ENCODE assay signal across 8 cellular contexts in genomic region chr7:138980575-138981285, GRCh38. TPM values are rescaled to one million over a fixed set of nuclear protein-coding genes. Genes with fewer than 3 reads are reported as not detected.
A peak's percentile ranks its signal among the peaks of the same experiment; 100 is the strongest.
DNase-seq lines count a peak whose midpoint lies in the region; ATAC-seq and TF ChIP-seq lines count a peak whose summit lies in the region.

No MANE protein-coding gene starts in this region.

- H3K9me3 Mint-ChIP-seq in T-helper 2 cell treated with Interferon-gamma antibody and Interleukin-4, amounts not matched to agents 5 μg/mL and 100 μg/mL, for 36 hours: no peaks in the 10 kb centered on the region

- DNase-seq in BJ (ENCODE audit: low read depth): no peak
- no peak for DNase-seq in T-helper 2 cell treated with Interferon-gamma antibody and Interleukin-4, amounts not matched to agents 5 μg/mL and 100 μg/mL, for 36 hours (ENCODE audit: low spot score)
- DNase-seq in fibroblast of the aortic adventitia (ENCODE audit: low read depth): peak; percentile 10
- no peak for DNase-seq in NCI-H446 treated with DMSO at 0.1 percent for 48 hours (lab: John Stamatoyannopoulos, UW)
- DNase-seq in superior temporal gyrus (ENCODE audit: extremely low spot score): no peak

- POLR2A ChIA-PET in BJ (lab: Charles Lee): no interaction called here

- peaks cover 7% of the 10 kb centered on the region for H3K4me1 ChIP-seq in rectal smooth muscle tissue (ENCODE audit: control insufficient read depth, insufficient read depth, low read length)

- H3K36me3 Mint-ChIP-seq in T-helper 2 cell treated with Interferon-gamma antibody and Interleukin-4, amounts not matched to agents 5 μg/mL and 100 μg/mL, for 36 hours (ENCODE audit: low read depth): no peaks in the 10 kb centered on the region

- H3K4me1 Mint-ChIP-seq in T-helper 2 cell treated with Interferon-gamma antibody and Interleukin-4, amounts not matched to agents 5 μg/mL and 100 μg/mL, for 36 hours (ENCODE audit: low read depth): peaks cover 18% of the 10 kb centered on the region

- no peaks in the 10 kb centered on the region for H3K27me3 ChIP-seq in BJ (ENCODE audit: control insufficient read depth, insufficient read depth, low read length)
- no peaks in the 10 kb centered on the region for H3K27me3 ChIP-seq in rectal smooth muscle tissue (ENCODE audit: control insufficient read depth, insufficient read depth, low read length)

- peaks cover 49% of the 10 kb centered on the region for H3K27me3 Mint-ChIP-seq in T-helper 2 cell treated with Interferon-gamma antibody and Interleukin-4, amounts not matched to agents 5 μg/mL and 100 μg/mL, for 36 hours (ENCODE audit: low read depth)

- H3K27ac ChIP-seq in rectal smooth muscle tissue (ENCODE audit: low read depth, low read length): no peak overlapping the region

- H3K9ac ChIP-seq in rectal smooth muscle tissue (ENCODE audit: low read length): no peak overlapping the region

- CTCF ChIA-PET in BJ (lab: Yijun Ruan, JAX): interaction anchor here (0.6 to 2.1 kb wide), 9 partner anchors 10 to 108 kb away, joined by 3 to 6 read pairs (median 4); no protein-coding TSS in a partner anchor

- TF ChIP-seq CTCF in BJ (IDR thresholded peaks at IDR 0.05; ENCODE audit: insufficient read depth, low read depth, low read length) (no peak), fibroblast of the aortic adventitia (IDR thresholded peaks at IDR 0.05; ENCODE audit: insufficient read depth, low read length) (no peak)

- H3K4me3 ChIP-seq in BJ (ENCODE audit: low read depth, low read length) (peak overlapping the region; percentile 66), fibroblast of the aortic adventitia (ENCODE audit: low read depth, low read length) (peak overlapping the region; percentile 79), rectal smooth muscle tissue (ENCODE audit: low read length) (peak overlapping the region; percentile 59)

- H3K36me3 ChIP-seq in BJ (ENCODE audit: control insufficient read depth, insufficient read depth, low read length): no peaks in the 10 kb centered on the region
- no peaks in the 10 kb centered on the region for H3K36me3 ChIP-seq in rectal smooth muscle tissue (ENCODE audit: control insufficient read depth, insufficient read depth, low read length)

- ATAC-seq in GM19023 (IDR thresholded peaks at IDR 0.05; ENCODE audit: unreplicated experiment) (peak; percentile 33), HG03280 (IDR thresholded peaks at IDR 0.05; ENCODE audit: unreplicated experiment) (peak; percentile 35)

- peak overlapping the region; percentile 87 for H3K4me3 Mint-ChIP-seq in T-helper 2 cell treated with Interferon-gamma antibody and Interleukin-4, amounts not matched to agents 5 μg/mL and 100 μg/mL, for 36 hours

- H3K27ac Mint-ChIP-seq in T-helper 2 cell treated with Interferon-gamma antibody and Interleukin-4, amounts not matched to agents 5 μg/mL and 100 μg/mL, for 36 hours: no peak overlapping the region

RNA-seq across cellular contexts. Expression of gene KIAA1549, which starts 0.5 kb away (rescaled TPM):
- polyA plus RNA-seq in BJ (2011; rRNA removed): 2.5 TPM in 2 replicates
- polyA minus RNA-seq in BJ (2011; rRNA and poly(A)+ RNA removed): 4.0 and 5.7 TPM in 2 replicates
- total RNA-seq in fibroblast of the aortic adventitia (ENCODE audit: low replicate concordance): 0.57 and 3.7 TPM in 2 replicates

RNA-seq across cellular contexts. Expression of gene ZC3HAV1L, which starts 55.1 kb away (rescaled TPM):
- 7.6 and 10.0 TPM in 2 replicates for polyA plus RNA-seq in BJ (2011; rRNA removed)
- 5.1 and 5.7 TPM in 2 replicates for polyA minus RNA-seq in BJ (2011; rRNA and poly(A)+ RNA removed)
- 11.9 and 36.6 TPM in 2 replicates for total RNA-seq in fibroblast of the aortic adventitia (ENCODE audit: low replicate concordance)
